2 cellular contexts compared by ENCODE assay signal in the genomic region with DNA sequence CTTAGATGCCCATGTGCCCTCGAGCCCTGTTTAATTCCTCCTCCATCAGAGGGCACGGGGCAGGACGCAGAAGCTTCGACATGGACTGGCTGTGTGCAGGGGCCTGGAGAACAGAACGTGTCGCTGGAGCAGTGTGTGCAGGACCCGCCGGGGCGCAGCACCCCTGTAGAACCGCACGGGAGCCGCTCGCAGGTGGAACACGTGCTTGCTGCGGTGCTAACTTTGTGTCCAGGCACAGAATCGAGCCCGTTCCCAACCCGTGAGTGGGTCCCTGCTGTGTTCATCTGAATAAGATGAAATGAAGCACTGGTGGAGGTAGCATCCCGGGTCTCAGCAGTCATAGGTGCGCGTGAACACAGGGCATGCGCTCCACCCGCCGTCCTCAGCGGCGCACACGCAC.
TF ChIP-seq lines count a peak whose summit lies in the region.

No MANE protein-coding gene starts in this region.

TF ChIP-seq in HepG2, 621 proteins besides CTCF, POLR2A, EP300 and RAD21 (continued from another document):
- TF ChIP-seq, protein P1, sequence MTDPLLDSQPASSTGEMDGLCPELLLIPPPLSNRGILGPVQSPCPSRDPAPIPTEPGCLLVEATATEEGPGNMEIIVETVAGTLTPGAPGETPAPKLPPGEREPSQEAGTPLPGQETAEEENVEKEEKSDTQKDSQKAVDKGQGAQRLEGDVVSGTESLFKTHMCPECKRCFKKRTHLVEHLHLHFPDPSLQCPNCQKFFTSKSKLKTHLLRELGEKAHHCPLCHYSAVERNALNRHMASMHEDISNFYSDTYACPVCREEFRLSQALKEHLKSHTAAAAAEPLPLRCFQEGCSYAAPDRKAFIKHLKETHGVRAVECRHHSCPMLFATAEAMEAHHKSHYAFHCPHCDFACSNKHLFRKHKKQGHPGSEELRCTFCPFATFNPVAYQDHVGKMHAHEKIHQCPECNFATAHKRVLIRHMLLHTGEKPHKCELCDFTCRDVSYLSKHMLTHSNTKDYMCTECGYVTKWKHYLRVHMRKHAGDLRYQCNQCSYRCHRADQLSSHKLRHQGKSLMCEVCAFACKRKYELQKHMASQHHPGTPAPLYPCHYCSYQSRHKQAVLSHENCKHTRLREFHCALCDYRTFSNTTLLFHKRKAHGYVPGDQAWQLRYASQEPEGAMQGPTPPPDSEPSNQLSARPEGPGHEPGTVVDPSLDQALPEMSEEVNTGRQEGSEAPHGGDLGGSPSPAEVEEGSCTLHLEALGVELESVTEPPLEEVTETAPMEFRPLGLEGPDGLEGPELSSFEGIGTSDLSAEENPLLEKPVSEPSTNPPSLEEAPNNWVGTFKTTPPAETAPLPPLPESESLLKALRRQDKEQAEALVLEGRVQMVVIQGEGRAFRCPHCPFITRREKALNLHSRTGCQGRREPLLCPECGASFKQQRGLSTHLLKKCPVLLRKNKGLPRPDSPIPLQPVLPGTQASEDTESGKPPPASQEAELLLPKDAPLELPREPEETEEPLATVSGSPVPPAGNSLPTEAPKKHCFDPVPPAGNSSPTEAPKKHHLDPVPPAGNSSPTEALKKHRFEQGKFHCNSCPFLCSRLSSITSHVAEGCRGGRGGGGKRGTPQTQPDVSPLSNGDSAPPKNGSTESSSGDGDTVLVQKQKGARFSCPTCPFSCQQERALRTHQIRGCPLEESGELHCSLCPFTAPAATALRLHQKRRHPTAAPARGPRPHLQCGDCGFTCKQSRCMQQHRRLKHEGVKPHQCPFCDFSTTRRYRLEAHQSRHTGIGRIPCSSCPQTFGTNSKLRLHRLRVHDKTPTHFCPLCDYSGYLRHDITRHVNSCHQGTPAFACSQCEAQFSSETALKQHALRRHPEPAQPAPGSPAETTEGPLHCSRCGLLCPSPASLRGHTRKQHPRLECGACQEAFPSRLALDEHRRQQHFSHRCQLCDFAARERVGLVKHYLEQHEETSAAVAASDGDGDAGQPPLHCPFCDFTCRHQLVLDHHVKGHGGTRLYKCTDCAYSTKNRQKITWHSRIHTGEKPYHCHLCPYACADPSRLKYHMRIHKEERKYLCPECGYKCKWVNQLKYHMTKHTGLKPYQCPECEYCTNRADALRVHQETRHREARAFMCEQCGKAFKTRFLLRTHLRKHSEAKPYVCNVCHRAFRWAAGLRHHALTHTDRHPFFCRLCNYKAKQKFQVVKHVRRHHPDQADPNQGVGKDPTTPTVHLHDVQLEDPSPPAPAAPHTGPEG (CRISPR knock-in tag; IDR thresholded peaks at IDR 0.05) = no peak
- TF ChIP-seq ELF4 (CRISPR knock-in tag; IDR thresholded peaks at IDR 0.05; ENCODE audit: borderline replicate concordance) = no peak
- no peak for TF ChIP-seq PAWR (CRISPR knock-in tag; IDR thresholded peaks at IDR 0.05; ENCODE audit: borderline replicate concordance)
- TF ChIP-seq ZNF607 (CRISPR knock-in tag; IDR thresholded peaks at IDR 0.05; ENCODE audit: borderline replicate concordance) = no peak
- no peak for TF ChIP-seq U2AF1 (optimal IDR thresholded peaks at IDR 0.05; ENCODE audit: low read depth, low read length)
- no peak for TF ChIP-seq ZNF224 (CRISPR knock-in tag; IDR thresholded peaks at IDR 0.05)
- no peak for TF ChIP-seq HNRNPLL (IDR thresholded peaks at IDR 0.05; ENCODE audit: low read depth, low read length, poor library complexity, severe bottlenecking)
- TF ChIP-seq SKI (IDR thresholded peaks at IDR 0.05; ENCODE audit: partially characterized antibody) = no peak
- no peak for TF ChIP-seq CEBPG (CRISPR knock-in tag; IDR thresholded peaks at IDR 0.05)
- TF ChIP-seq PLRG1 (conservative IDR thresholded peaks at IDR 0.05) = no peak
- TF ChIP-seq, protein P2, sequence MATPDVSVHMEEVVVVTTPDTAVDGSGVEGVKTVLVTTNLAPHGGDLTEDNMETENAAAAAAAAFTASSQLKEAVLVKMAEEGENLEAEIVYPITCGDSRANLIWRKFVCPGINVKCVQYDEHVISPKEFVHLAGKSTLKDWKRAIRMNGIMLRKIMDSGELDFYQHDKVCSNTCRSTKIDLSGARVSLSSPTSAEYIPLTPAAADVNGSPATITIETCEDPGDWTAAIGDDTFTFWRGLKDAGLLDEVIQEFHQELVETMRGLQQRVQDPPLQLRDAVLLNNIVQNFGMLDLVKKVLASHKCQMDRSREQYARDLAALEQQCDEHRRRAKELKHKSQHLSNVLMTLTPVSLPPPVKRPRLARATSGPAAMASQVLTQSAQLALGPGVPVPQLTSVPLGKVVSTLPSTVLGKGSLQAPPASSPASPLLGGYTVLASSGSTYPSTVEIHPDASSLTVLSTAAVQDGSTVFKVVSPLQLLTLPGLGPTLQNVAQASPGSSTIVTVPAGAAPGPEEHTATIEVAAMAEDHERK (CRISPR knock-in tag; IDR thresholded peaks at IDR 0.05; ENCODE audit: low read depth) = no peak
- no peak for TF ChIP-seq TP53 (CRISPR knock-in tag; conservative IDR thresholded peaks at IDR 0.05)
- no peak for TF ChIP-seq ZNF567 (CRISPR knock-in tag; IDR thresholded peaks at IDR 0.05; ENCODE audit: borderline replicate concordance)

TF ChIP-seq in GM23338, 12 proteins besides CTCF, POLR2A, EP300 and RAD21 (continued from another document):
- TF ChIP-seq, protein P3, sequence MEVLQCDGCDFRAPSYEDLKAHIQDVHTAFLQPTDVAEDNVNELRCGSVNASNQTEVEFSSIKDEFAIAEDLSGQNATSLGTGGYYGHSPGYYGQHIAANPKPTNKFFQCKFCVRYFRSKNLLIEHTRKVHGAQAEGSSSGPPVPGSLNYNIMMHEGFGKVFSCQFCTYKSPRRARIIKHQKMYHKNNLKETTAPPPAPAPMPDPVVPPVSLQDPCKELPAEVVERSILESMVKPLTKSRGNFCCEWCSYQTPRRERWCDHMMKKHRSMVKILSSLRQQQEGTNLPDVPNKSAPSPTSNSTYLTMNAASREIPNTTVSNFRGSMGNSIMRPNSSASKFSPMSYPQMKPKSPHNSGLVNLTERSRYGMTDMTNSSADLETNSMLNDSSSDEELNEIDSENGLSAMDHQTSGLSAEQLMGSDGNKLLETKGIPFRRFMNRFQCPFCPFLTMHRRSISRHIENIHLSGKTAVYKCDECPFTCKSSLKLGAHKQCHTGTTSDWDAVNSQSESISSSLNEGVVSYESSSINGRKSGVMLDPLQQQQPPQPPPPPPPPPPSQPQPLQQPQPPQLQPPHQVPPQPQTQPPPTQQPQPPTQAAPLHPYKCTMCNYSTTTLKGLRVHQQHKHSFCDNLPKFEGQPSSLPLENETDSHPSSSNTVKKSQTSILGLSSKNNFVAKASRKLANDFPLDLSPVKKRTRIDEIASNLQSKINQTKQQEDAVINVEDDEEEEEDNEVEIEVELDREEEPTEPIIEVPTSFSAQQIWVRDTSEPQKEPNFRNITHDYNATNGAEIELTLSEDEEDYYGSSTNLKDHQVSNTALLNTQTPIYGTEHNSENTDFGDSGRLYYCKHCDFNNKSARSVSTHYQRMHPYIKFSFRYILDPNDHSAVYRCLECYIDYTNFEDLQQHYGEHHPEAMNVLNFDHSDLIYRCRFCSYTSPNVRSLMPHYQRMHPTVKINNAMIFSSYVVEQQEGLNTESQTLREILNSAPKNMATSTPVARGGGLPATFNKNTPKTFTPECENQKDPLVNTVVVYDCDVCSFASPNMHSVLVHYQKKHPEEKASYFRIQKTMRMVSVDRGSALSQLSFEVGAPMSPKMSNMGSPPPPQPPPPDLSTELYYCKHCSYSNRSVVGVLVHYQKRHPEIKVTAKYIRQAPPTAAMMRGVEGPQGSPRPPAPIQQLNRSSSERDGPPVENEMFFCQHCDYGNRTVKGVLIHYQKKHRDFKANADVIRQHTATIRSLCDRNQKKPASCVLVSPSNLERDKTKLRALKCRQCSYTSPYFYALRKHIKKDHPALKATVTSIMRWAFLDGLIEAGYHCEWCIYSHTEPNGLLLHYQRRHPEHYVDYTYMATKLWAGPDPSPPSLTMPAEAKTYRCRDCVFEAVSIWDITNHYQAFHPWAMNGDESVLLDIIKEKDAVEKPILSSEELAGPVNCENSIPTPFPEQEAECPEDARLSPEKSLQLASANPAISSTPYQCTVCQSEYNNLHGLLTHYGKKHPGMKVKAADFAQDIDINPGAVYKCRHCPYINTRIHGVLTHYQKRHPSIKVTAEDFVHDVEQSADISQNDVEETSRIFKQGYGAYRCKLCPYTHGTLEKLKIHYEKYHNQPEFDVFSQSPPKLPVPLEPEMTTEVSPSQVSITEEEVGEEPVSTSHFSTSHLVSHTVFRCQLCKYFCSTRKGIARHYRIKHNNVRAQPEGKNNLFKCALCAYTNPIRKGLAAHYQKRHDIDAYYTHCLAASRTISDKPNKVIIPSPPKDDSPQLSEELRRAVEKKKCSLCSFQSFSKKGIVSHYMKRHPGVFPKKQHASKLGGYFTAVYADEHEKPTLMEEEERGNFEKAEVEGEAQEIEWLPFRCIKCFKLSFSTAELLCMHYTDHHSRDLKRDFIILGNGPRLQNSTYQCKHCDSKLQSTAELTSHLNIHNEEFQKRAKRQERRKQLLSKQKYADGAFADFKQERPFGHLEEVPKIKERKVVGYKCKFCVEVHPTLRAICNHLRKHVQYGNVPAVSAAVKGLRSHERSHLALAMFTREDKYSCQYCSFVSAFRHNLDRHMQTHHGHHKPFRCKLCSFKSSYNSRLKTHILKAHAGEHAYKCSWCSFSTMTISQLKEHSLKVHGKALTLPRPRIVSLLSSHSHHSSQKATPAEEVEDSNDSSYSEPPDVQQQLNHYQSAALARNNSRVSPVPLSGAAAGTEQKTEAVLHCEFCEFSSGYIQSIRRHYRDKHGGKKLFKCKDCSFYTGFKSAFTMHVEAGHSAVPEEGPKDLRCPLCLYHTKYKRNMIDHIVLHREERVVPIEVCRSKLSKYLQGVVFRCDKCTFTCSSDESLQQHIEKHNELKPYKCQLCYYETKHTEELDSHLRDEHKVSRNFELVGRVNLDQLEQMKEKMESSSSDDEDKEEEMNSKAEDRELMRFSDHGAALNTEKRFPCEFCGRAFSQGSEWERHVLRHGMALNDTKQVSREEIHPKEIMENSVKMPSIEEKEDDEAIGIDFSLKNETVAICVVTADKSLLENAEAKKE (CRISPR knock-in tag; IDR thresholded peaks at IDR 0.05) = no peak
- no peak for TF ChIP-seq STAT1 (IDR thresholded peaks at IDR 0.05; ENCODE audit: unreplicated experiment)
- no peak for TF ChIP-seq POLR2AphosphoS5 (IDR thresholded peaks at IDR 0.05; ENCODE audit: low read depth)
- no peak for TF ChIP-seq ZNF114 (CRISPR knock-in tag; IDR thresholded peaks at IDR 0.05)
- no peak for TF ChIP-seq EZH2phosphoT487 (IDR thresholded peaks at IDR 0.05; ENCODE audit: unreplicated experiment)
- no peak for TF ChIP-seq CREB1 (CRISPR knock-in tag; IDR thresholded peaks at IDR 0.05; ENCODE audit: low read depth)
- TF ChIP-seq NANOG (IDR thresholded peaks at IDR 0.05; ENCODE audit: borderline replicate concordance) = no peak
- TF ChIP-seq JUNB (IDR thresholded peaks at IDR 0.05; ENCODE audit: unreplicated experiment) = no peak
- TF ChIP-seq ZNF331 (CRISPR knock-in tag; IDR thresholded peaks at IDR 0.05; ENCODE audit: low read depth) = no peak
- TF ChIP-seq, protein P4, sequence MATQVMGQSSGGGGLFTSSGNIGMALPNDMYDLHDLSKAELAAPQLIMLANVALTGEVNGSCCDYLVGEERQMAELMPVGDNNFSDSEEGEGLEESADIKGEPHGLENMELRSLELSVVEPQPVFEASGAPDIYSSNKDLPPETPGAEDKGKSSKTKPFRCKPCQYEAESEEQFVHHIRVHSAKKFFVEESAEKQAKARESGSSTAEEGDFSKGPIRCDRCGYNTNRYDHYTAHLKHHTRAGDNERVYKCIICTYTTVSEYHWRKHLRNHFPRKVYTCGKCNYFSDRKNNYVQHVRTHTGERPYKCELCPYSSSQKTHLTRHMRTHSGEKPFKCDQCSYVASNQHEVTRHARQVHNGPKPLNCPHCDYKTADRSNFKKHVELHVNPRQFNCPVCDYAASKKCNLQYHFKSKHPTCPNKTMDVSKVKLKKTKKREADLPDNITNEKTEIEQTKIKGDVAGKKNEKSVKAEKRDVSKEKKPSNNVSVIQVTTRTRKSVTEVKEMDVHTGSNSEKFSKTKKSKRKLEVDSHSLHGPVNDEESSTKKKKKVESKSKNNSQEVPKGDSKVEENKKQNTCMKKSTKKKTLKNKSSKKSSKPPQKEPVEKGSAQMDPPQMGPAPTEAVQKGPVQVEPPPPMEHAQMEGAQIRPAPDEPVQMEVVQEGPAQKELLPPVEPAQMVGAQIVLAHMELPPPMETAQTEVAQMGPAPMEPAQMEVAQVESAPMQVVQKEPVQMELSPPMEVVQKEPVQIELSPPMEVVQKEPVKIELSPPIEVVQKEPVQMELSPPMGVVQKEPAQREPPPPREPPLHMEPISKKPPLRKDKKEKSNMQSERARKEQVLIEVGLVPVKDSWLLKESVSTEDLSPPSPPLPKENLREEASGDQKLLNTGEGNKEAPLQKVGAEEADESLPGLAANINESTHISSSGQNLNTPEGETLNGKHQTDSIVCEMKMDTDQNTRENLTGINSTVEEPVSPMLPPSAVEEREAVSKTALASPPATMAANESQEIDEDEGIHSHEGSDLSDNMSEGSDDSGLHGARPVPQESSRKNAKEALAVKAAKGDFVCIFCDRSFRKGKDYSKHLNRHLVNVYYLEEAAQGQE (IDR thresholded peaks at IDR 0.05; ENCODE audit: unreplicated experiment) = no peak
- TF ChIP-seq, protein P5, sequence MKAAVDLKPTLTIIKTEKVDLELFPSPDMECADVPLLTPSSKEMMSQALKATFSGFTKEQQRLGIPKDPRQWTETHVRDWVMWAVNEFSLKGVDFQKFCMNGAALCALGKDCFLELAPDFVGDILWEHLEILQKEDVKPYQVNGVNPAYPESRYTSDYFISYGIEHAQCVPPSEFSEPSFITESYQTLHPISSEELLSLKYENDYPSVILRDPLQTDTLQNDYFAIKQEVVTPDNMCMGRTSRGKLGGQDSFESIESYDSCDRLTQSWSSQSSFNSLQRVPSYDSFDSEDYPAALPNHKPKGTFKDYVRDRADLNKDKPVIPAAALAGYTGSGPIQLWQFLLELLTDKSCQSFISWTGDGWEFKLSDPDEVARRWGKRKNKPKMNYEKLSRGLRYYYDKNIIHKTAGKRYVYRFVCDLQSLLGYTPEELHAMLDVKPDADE (IDR thresholded peaks at IDR 0.05) = no peak
TF ChIP-seq in GM23338: peak in this region for 0.
